Comparison of ENCODE assay signal across 19 cellular contexts in genomic region chr4:71570492-71570891, GRCh38.
"Had no signal": no experiment of that assay in that cellular context is flagged by ENCODE, and none has a peak within 500 bp of the region (broad histone marks: within the 10 kb centered on the region; RNA-seq: fewer than 3 reads in every experiment).

No MANE protein-coding gene starts in this region.

- H3K9me3 ChIP-seq: colonic mucosa, neutrophil, prostate gland, right lobe of liver, suprapubic skin, upper lobe of right lung had no signal

- H3K36me3 ChIP-seq: colonic mucosa, neutrophil, prostate gland, spleen, suprapubic skin, upper lobe of right lung had no signal

- H3K27me3 Mint-ChIP-seq: activated naive CD8-positive, alpha-beta T cell treated with anti-CD3 and anti-CD28 coated beads, Interleukin-2, amount 10 ng/mL, durations not matched to agents 7 days and 5 days had no signal

- H3K27ac ChIP-seq: colonic mucosa, neutrophil, prostate gland, right lobe of liver, spleen, suprapubic skin, upper lobe of right lung had no signal

- H3K36me3 Mint-ChIP-seq: activated CD4-positive, alpha-beta memory T cell treated with anti-CD3 and anti-CD28 coated beads for 36 hours; activated naive CD8-positive, alpha-beta T cell treated with anti-CD3 and anti-CD28 coated beads, Interleukin-2, amount 10 ng/mL, durations not matched to agents 7 days and 5 days; naive B cell had no signal

- FAIRE-seq: endothelial cell of umbilical vein had no signal

- ATAC-seq: right lobe of liver; stimulated activated naive CD8-positive, alpha-beta T cell treated with anti-CD3 and anti-CD28 coated beads, Interleukin-15, Interleukin-2, amounts not matched to agents 100 U/mL and 50 U/mL, for 24 hours; T-helper 17 cell; upper lobe of right lung had no signal

- H3K4me1 ChIP-seq: colonic mucosa, prostate gland, right lobe of liver, spleen, suprapubic skin, upper lobe of right lung had no signal

- H3K27me3 ChIP-seq: colonic mucosa, neutrophil, right lobe of liver, spleen, suprapubic skin, upper lobe of right lung had no signal

- H3K4me3 Mint-ChIP-seq: activated CD4-positive, alpha-beta memory T cell treated with anti-CD3 and anti-CD28 coated beads for 36 hours; activated naive CD8-positive, alpha-beta T cell treated with anti-CD3 and anti-CD28 coated beads, Interleukin-2, amount 10 ng/mL, durations not matched to agents 7 days and 5 days; naive B cell; T-helper 17 cell had no signal

- H3K4me1 Mint-ChIP-seq: activated naive CD8-positive, alpha-beta T cell treated with anti-CD3 and anti-CD28 coated beads, Interleukin-2, amount 10 ng/mL, durations not matched to agents 7 days and 5 days; naive B cell had no signal

- H3K4me3 ChIP-seq: colonic mucosa, prostate gland, right lobe of liver, spleen, suprapubic skin, upper lobe of right lung had no signal

- DNase-seq: activated CD4-positive, alpha-beta memory T cell treated with anti-CD3 and anti-CD28 coated beads for 36 hours; activated gamma-delta T cell; activated naive CD8-positive, alpha-beta T cell treated with anti-CD3 and anti-CD28 coated beads, Interleukin-2, amount 10 ng/mL, durations not matched to agents 7 days and 5 days; activated T-cell treated with anti-CD3 and anti-CD28 coated beads, Interleukin-2, amount 50 U/mL, for 48 hours; aorta; caudate nucleus; colonic mucosa; kidney glomerular epithelial cell; naive B cell; right lobe of liver; spleen; stimulated activated CD4-positive, alpha-beta T cell treated with anti-CD3 and anti-CD28 coated beads, Interleukin-2, amount 100 ng/mL, for 24 hours; stimulated activated naive CD8-positive, alpha-beta T cell treated with anti-CD3 and anti-CD28 coated beads, Interleukin-15, Interleukin-2, amounts not matched to agents 100 U/mL and 50 U/mL, for 24 hours; T-helper 17 cell; upper lobe of right lung had no signal

- H3K27ac Mint-ChIP-seq: activated CD4-positive, alpha-beta memory T cell treated with anti-CD3 and anti-CD28 coated beads for 36 hours; activated naive CD8-positive, alpha-beta T cell treated with anti-CD3 and anti-CD28 coated beads, Interleukin-2, amount 10 ng/mL, durations not matched to agents 7 days and 5 days; T-helper 17 cell had no signal
